ENCODE assay signal across 27 cellular contexts in genomic region chr20:2179957-2180356, GRCh38.
"Had no signal": no experiment of that assay in that cellular context is flagged by ENCODE, and none has a peak within 500 bp of the region (broad histone marks: within the 10 kb centered on the region; RNA-seq: fewer than 3 reads in every experiment).

No MANE protein-coding gene starts in this region.

- H3K36me3 ChIP-seq: stomach, thoracic aorta, thyroid gland, tibial artery, tibial nerve, transverse colon, upper lobe of left lung, upper lobe of right lung, uterus, vagina had no signal

- ATAC-seq: stimulated activated effector memory CD8-positive, alpha-beta T cell treated with anti-CD3 and anti-CD28 coated beads, Interleukin-12 subunit alpha, Interleukin-12 subunit beta, amount 100 ng/mL, for 72 hours; stimulated activated memory B cell treated with anti-CD40 and anti-IgM and Interleukin-4, amounts not matched to agents 10 μg/mL and 1 μg/mL and 100 μg/mL, for 72 hours; stimulated activated naive CD8-positive, alpha-beta T cell treated with anti-CD3 and anti-CD28 coated beads, Interleukin-15, amount 100 ng/mL, for 72 hours; stimulated activated naive CD8-positive, alpha-beta T cell treated with anti-CD3 and anti-CD28 coated beads, Interleukin-15, Interleukin-2, amounts not matched to agents 100 U/mL and 50 U/mL, for 24 hours; upper lobe of right lung had no signal

- H3K4me1 ChIP-seq: thyroid gland, tibial artery, tibial nerve, transverse colon, upper lobe of left lung, upper lobe of right lung, uterus, vagina had no signal

- H3K27ac Mint-ChIP-seq: stimulated activated effector memory CD8-positive, alpha-beta T cell treated with anti-CD3 and anti-CD28 coated beads, Interleukin-12 subunit alpha, Interleukin-12 subunit beta, amount 100 ng/mL, for 72 hours; stimulated activated memory B cell treated with anti-CD40 and anti-IgM and Interleukin-4, amounts not matched to agents 10 μg/mL and 1 μg/mL and 100 μg/mL, for 72 hours; stimulated activated naive CD8-positive, alpha-beta T cell treated with anti-CD3 and anti-CD28 coated beads, Interleukin-15, amount 100 ng/mL, for 72 hours; stimulated activated naive CD8-positive, alpha-beta T cell treated with anti-CD3 and anti-CD28 coated beads, Interleukin-15, Interleukin-2, amounts not matched to agents 100 ng/mL and 50 ng/mL, for 24 hours; type B pancreatic cell had no signal

- H3K4me3 ChIP-seq: stomach, testis, thoracic aorta, thyroid gland, tibial artery, tibial nerve, transverse colon, upper lobe of left lung, upper lobe of right lung, uterus, vagina had no signal

- H3K27me3 Mint-ChIP-seq: stimulated activated naive CD8-positive, alpha-beta T cell treated with anti-CD3 and anti-CD28 coated beads, Interleukin-15, Interleukin-2, amounts not matched to agents 100 ng/mL and 50 ng/mL, for 24 hours had no signal

- H3K9me3 Mint-ChIP-seq: stimulated activated effector memory CD8-positive, alpha-beta T cell treated with anti-CD3 and anti-CD28 coated beads, Interleukin-12 subunit alpha, Interleukin-12 subunit beta, amount 100 ng/mL, for 72 hours; stimulated activated memory B cell treated with anti-CD40 and anti-IgM and Interleukin-4, amounts not matched to agents 10 μg/mL and 1 μg/mL and 100 μg/mL, for 72 hours; stimulated activated naive CD8-positive, alpha-beta T cell treated with anti-CD3 and anti-CD28 coated beads, Interleukin-15, amount 100 ng/mL, for 72 hours; stimulated activated naive CD8-positive, alpha-beta T cell treated with anti-CD3 and anti-CD28 coated beads, Interleukin-15, Interleukin-2, amounts not matched to agents 100 ng/mL and 50 ng/mL, for 24 hours; type B pancreatic cell had no signal

- H3K4me1 Mint-ChIP-seq: stimulated activated effector memory CD8-positive, alpha-beta T cell treated with anti-CD3 and anti-CD28 coated beads, Interleukin-12 subunit alpha, Interleukin-12 subunit beta, amount 100 ng/mL, for 72 hours had no signal

- H3K27ac ChIP-seq: stomach, testis, thoracic aorta, thyroid gland, tibial artery, tibial nerve, transverse colon, upper lobe of left lung, upper lobe of right lung, uterus, vagina had no signal

- DNase-seq: stimulated activated CD4-positive, alpha-beta T cell treated with anti-CD3 and anti-CD28 coated beads, Interleukin-2, amount 100 ng/mL, for 24 hours; stimulated activated CD4-positive, alpha-beta T cell treated with anti-CD3 and anti-CD28 coated beads, Interleukin-2, amount 100 ng/mL, for 48 hours; stimulated activated CD4-positive, alpha-beta T cell treated with anti-CD3 and anti-CD28 coated beads, Interleukin-4, amount 100 ng/mL, for 1 hour; stimulated activated CD4-positive, alpha-beta T cell treated with anti-CD3 and anti-CD28 coated beads, Interleukin-4, amount 100 ng/mL, for 24 hours; stimulated activated CD4-positive, alpha-beta T cell treated with anti-CD3 and anti-CD28 coated beads, Interleukin-4, amount 100 ng/mL, for 4 hours; stimulated activated CD8-positive, alpha-beta memory T cell treated with anti-CD3 and anti-CD28 coated beads, Interleukin-4, amount 100 ng/mL, for 48 hours; stimulated activated naive CD4-positive, alpha-beta T cell; stimulated activated naive CD4-positive, alpha-beta T cell treated with Interleukin-2 at 50 U/mL for 16 hours; stimulated activated naive CD8-positive, alpha-beta T cell treated with anti-CD3 and anti-CD28 coated beads, Interleukin-15, amount 100 ng/mL, for 72 hours; stimulated activated naive CD8-positive, alpha-beta T cell treated with anti-CD3 and anti-CD28 coated beads, Interleukin-15, Interleukin-2, amounts not matched to agents 100 U/mL and 50 U/mL, for 24 hours; substantia nigra; testis; thyroid gland; transverse colon; trophoblast cell; upper lobe of left lung; upper lobe of right lung; uterus had no signal

- H3K36me3 Mint-ChIP-seq: stimulated activated effector memory CD8-positive, alpha-beta T cell treated with anti-CD3 and anti-CD28 coated beads, Interleukin-12 subunit alpha, Interleukin-12 subunit beta, amount 100 ng/mL, for 72 hours; stimulated activated memory B cell treated with anti-CD40 and anti-IgM and Interleukin-4, amounts not matched to agents 10 μg/mL and 1 μg/mL and 100 μg/mL, for 72 hours; type B pancreatic cell had no signal

- H3K27me3 ChIP-seq: stomach, testis, thyroid gland, tibial nerve, upper lobe of left lung, upper lobe of right lung, uterus, vagina had no signal

- H3K4me3 Mint-ChIP-seq: stimulated activated effector memory CD8-positive, alpha-beta T cell treated with anti-CD3 and anti-CD28 coated beads, Interleukin-12 subunit alpha, Interleukin-12 subunit beta, amount 100 ng/mL, for 72 hours; stimulated activated memory B cell treated with anti-CD40 and anti-IgM and Interleukin-4, amounts not matched to agents 10 μg/mL and 1 μg/mL and 100 μg/mL, for 72 hours; stimulated activated naive CD8-positive, alpha-beta T cell treated with anti-CD3 and anti-CD28 coated beads, Interleukin-15, amount 100 ng/mL, for 72 hours; stimulated activated naive CD8-positive, alpha-beta T cell treated with anti-CD3 and anti-CD28 coated beads, Interleukin-15, Interleukin-2, amounts not matched to agents 100 ng/mL and 50 ng/mL, for 24 hours; type B pancreatic cell had no signal

- H3K9me3 ChIP-seq: stomach, testis, thoracic aorta, thyroid gland, tibial artery, tibial nerve, transverse colon, upper lobe of left lung, upper lobe of right lung, uterus, vagina had no signal
